16 cellular contexts compared by ENCODE assay signal in the genomic region with DNA sequence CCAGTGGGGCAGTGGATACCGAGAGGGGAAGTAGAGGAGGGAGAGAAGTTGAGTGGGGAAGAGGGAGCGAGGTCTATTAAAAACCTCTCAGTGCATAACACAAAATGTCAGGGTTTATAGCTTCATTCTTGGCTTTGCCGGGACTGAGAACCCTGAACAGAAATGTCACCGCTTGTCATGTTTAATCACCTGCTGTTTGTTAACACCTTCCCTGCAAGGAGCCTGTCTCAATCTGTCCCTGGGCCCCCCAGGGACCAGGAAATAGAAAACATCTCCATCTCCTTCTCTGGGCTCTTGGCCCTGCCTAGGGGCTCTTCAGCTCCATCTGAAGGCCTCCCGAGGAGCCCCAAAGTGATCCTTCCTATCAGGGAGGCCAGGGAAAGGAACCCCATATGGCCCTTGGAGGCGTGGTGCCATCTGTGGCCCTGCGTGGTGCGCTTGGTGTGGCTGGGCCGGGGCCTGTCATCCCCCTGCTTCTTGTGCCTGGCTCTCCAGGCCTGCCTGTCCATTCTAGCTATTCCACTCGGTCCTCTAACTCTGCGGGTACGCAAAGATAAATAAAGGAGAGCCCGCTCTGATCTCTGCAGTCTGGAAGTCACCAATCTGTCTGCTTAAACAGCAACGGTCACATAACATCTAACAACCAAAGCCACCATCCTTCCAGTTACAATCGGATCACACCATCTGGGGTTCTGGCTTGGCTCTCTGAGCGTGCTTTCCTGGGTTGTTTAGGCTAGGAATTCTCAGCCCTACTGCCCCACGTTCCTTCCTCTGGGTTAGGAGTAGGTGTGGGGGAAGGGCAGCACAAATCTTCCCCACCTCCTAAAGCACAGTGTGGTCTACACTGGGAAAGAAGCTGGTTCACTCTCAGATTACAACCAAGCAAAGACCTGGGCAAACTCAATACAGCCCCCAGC.
DNase-seq lines count a peak whose midpoint lies in the region; ATAC-seq and TF ChIP-seq lines count a peak whose summit lies in the region.
"Had no signal": no experiment of that assay in that cellular context is flagged by ENCODE, and none has a peak within 500 bp of the region (broad histone marks: within the 10 kb centered on the region; RNA-seq: fewer than 3 reads in every experiment).

No MANE protein-coding gene starts in this region.

- TF ChIP-seq POLR2A in gastrocnemius medialis (IDR thresholded peaks at IDR 0.05) = no peak

- H3K4me3 ChIP-seq in iPS-20b (ENCODE audit: low read length) = no peak overlapping the region; the same call in 1 of the 2 replicates
- no peak overlapping the region for H3K4me3 ChIP-seq in gastrocnemius medialis
- H3K4me3 ChIP-seq: skin epidermis had no signal

- H3K4me1 ChIP-seq in iPS-20b (ENCODE audit: insufficient read depth, low read length) (peaks cover 34% of the 10 kb centered on the region; the same call in 1 of the 2 replicates), gastrocnemius medialis (peaks cover 94 to 100% of the 10 kb centered on the region in 2 donors)

- TF ChIP-seq CTCF in gastrocnemius medialis (IDR thresholded peaks at IDR 0.05 in 4 of 5, conservative IDR thresholded peaks at IDR 0.05 in 1 of 5) (no peak), GM10248 (IDR thresholded peaks at IDR 0.05; ENCODE audit: control extremely low read depth, extremely low read depth, low read depth, missing control alignments) (no peak)

- no peak overlapping the region for H3K4me3 Mint-ChIP-seq in activated naive CD8-positive, alpha-beta T cell treated with anti-CD3 and anti-CD28 coated beads for 36 hours
- H3K4me3 Mint-ChIP-seq: activated CD8-positive, alpha-beta memory T cell treated with anti-CD3 and anti-CD28 coated beads, Interleukin-2, amount 10 ng/mL, durations not matched to agents 7 days and 5 days; activated naive CD8-positive, alpha-beta T cell treated with anti-CD3 and anti-CD28 coated beads, Interleukin-2, amount 50 U/mL, for 24 hours had no signal

- H3K27ac ChIP-seq in iPS-20b (ENCODE audit: low read length) = no peak overlapping the region
- peak overlapping the region; percentile 65 to 81 (median 72) for H3K27ac ChIP-seq in gastrocnemius medialis
- H3K27ac ChIP-seq: RWPE1 had no signal

- peak overlapping the region; percentile 32; the same call in 1 of the 2 replicates for H3K9ac ChIP-seq in iPS-20b (ENCODE audit: low read depth, low read length)

- intact Hi-C loops in gastrocnemius medialis (cut with DNase I; ENCODE audit: low total_unique reads) = loop anchor here (5.0 kb wide), 1 partner anchor 170 kb away; no protein-coding TSS in a partner anchor

- in situ Hi-C loops in gastrocnemius medialis (cut with MboI; ENCODE audit: low sequenced_read_pairs in 4 of 4) = loop anchor here in 3 of 4 donors (10.0 to 25.0 kb wide), 2 partner anchors 105 to 112 kb away; partner anchors contain the start of gene CASZ1 (in 3 of the 3)

- no peaks in the 10 kb centered on the region for H3K9me3 Mint-ChIP-seq in activated naive CD8-positive, alpha-beta T cell treated with anti-CD3 and anti-CD28 coated beads for 36 hours
- H3K9me3 Mint-ChIP-seq: activated naive CD8-positive, alpha-beta T cell treated with anti-CD3 and anti-CD28 coated beads, Interleukin-2, amount 50 U/mL, for 24 hours had no signal

- H3K9me3 ChIP-seq in iPS-20b (ENCODE audit: insufficient read depth, low read depth, low read length) (no peaks in the 10 kb centered on the region), gastrocnemius medialis (no peaks in the 10 kb centered on the region)

- CTCF ChIA-PET in GM10248 (lab: Yijun Ruan, JAX) = interaction anchor here (1.0 to 2.9 kb wide), 2 partner anchors 7 to 10 kb away, joined by 3 to 11 read pairs; no protein-coding TSS in a partner anchor

- H3K4me1 Mint-ChIP-seq in activated naive CD8-positive, alpha-beta T cell treated with anti-CD3 and anti-CD28 coated beads for 36 hours = peaks cover 3% of the 10 kb centered on the region
- H3K4me1 Mint-ChIP-seq: activated CD8-positive, alpha-beta memory T cell treated with anti-CD3 and anti-CD28 coated beads, Interleukin-2, amount 10 ng/mL, durations not matched to agents 7 days and 5 days had no signal

- no peaks in the 10 kb centered on the region for H3K36me3 Mint-ChIP-seq in activated naive CD8-positive, alpha-beta T cell treated with anti-CD3 and anti-CD28 coated beads for 36 hours
- H3K36me3 Mint-ChIP-seq: activated CD8-positive, alpha-beta memory T cell treated with anti-CD3 and anti-CD28 coated beads, Interleukin-2, amount 10 ng/mL, durations not matched to agents 7 days and 5 days had no signal

- no peak for ATAC-seq in gastrocnemius medialis
- ATAC-seq: activated CD8-positive, alpha-beta memory T cell treated with anti-CD3 and anti-CD28 coated beads, Interleukin-2, amount 10 ng/mL, durations not matched to agents 7 days and 5 days; activated naive CD8-positive, alpha-beta T cell treated with anti-CD3 and anti-CD28 coated beads, Interleukin-2, amount 50 U/mL, for 24 hours had no signal

- peak; percentile 4 for DNase-seq in NCI-H146 (lab: John Stamatoyannopoulos, UW)
- no peak for DNase-seq in NCI-H146 treated with DMSO at 0.1 percent for 48 hours (lab: John Stamatoyannopoulos, UW; ENCODE audit: unreplicated experiment)
- DNase-seq in NCI-H524 treated with DMSO at 0.1 percent for 48 hours (lab: John Stamatoyannopoulos, UW) = peak; percentile 57
- DNase-seq in gastrocnemius medialis = no peak
- DNase-seq in hippocampal formation (lab: John Stamatoyannopoulos, UW) = no peak
- DNase-seq in activated naive CD8-positive, alpha-beta T cell treated with anti-CD3 and anti-CD28 coated beads for 36 hours = no peak
- no peak for DNase-seq in GM10248 (ENCODE audit: extremely low spot score)
- DNase-seq: activated CD8-positive, alpha-beta memory T cell treated with anti-CD3 and anti-CD28 coated beads, Interleukin-2, amount 10 ng/mL, durations not matched to agents 7 days and 5 days; activated naive CD8-positive, alpha-beta T cell treated with anti-CD3 and anti-CD28 coated beads, Interleukin-2, amount 50 U/mL, for 24 hours; DND-41; NCI-H2029; T1000; trophoblast cell had no signal

- POLR2A ChIA-PET in GM10248 (lab: Yijun Ruan, JAX) = no interaction called here

- H3K27ac Mint-ChIP-seq in activated naive CD8-positive, alpha-beta T cell treated with anti-CD3 and anti-CD28 coated beads for 36 hours = no peak overlapping the region
- H3K27ac Mint-ChIP-seq: activated CD8-positive, alpha-beta memory T cell treated with anti-CD3 and anti-CD28 coated beads, Interleukin-2, amount 10 ng/mL, durations not matched to agents 7 days and 5 days; activated naive CD8-positive, alpha-beta T cell treated with anti-CD3 and anti-CD28 coated beads, Interleukin-2, amount 50 U/mL, for 24 hours had no signal

- H3K27me3 ChIP-seq in iPS-20b (ENCODE audit: insufficient read depth, low read length) (no peaks in the 10 kb centered on the region), gastrocnemius medialis (no peaks in the 10 kb centered on the region)

- H3K36me3 ChIP-seq in iPS-20b (ENCODE audit: insufficient read depth, low read depth, low read length) (no peaks in the 10 kb centered on the region), gastrocnemius medialis (no peaks in the 10 kb centered on the region)

- no peaks in the 10 kb centered on the region for H3K27me3 Mint-ChIP-seq in activated naive CD8-positive, alpha-beta T cell treated with anti-CD3 and anti-CD28 coated beads for 36 hours
- H3K27me3 Mint-ChIP-seq: activated CD8-positive, alpha-beta memory T cell treated with anti-CD3 and anti-CD28 coated beads, Interleukin-2, amount 10 ng/mL, durations not matched to agents 7 days and 5 days; activated naive CD8-positive, alpha-beta T cell treated with anti-CD3 and anti-CD28 coated beads, Interleukin-2, amount 50 U/mL, for 24 hours had no signal

Comparison
In these comparisons a context has a peak if more than half of its experiments do, and no peak if none do; other contexts are left out.
1. DNase-seq: peak in NCI-H146 (single experiment) and NCI-H524 treated with DMSO at 0.1 percent for 48 hours (single experiment); none in NCI-H146 treated with DMSO at 0.1 percent for 48 hours (single experiment), gastrocnemius medialis (0 of 2), hippocampal formation (0 of 2), activated naive CD8-positive, alpha-beta T cell treated with anti-CD3 and anti-CD28 coated beads for 36 hours (single experiment) and GM10248 (single experiment).